In genomic region chr12:1006255-1006654, GRCh38 we compare ENCODE assay signal across 17 cellular contexts. TPM values are rescaled to one million over a fixed set of nuclear protein-coding genes. Genes with fewer than 3 reads are reported as not detected.
DNase-seq lines count a peak whose midpoint lies in the region; ATAC-seq and TF ChIP-seq lines count a peak whose summit lies in the region.
"Had no signal": no experiment of that assay in that cellular context is flagged by ENCODE, and none has a peak within 500 bp of the region (broad histone marks: within the 10 kb centered on the region; RNA-seq: fewer than 3 reads in every experiment).

No MANE protein-coding gene starts in this region.

- DNase-seq in NCI-H69 (lab: John Stamatoyannopoulos, UW) (peak; percentile 8), mammary epithelial cell (peak; percentile 35), NCI-H2081 (lab: John Stamatoyannopoulos, UW) (no peak), PC-3 (no peak), ecto neural progenitor cell (ENCODE audit: low spot score) (no peak), NCI-H1436 treated with DMSO at 0.1 percent for 48 hours (lab: John Stamatoyannopoulos, UW) (no peak)
- DNase-seq: C1 segment of cervical spinal cord; Calu3; CD4-positive, alpha-beta T cell; DMS 273 treated with DMSO at 0.1 percent for 48 hours; DMS79; GOT3; H9; HFFc6 had no signal

- no peak for TF ChIP-seq CTCF in HEK293 (tag by site-specific recombination; IDR thresholded peaks at IDR 0.05)
- TF ChIP-seq CTCF in mammary epithelial cell (conservative IDR thresholded peaks at IDR 0.05 in 1 of 2, IDR thresholded peaks at IDR 0.05 in 1 of 2; ENCODE audit: extremely low read depth in 1 of 2, insufficient read depth in 1 of 2, low read depth in 1 of 2, low read length in 2 of 2), result no peak
- TF ChIP-seq CTCF in PC-3 (conservative IDR thresholded peaks at IDR 0.05; ENCODE audit: low read depth, low read length), result no peak

- H3K27me3 ChIP-seq in mammary epithelial cell (ENCODE audit: insufficient read depth, low read length), result no peaks in the 10 kb centered on the region
- H3K27me3 ChIP-seq in PC-3 (ENCODE audit: low read length), result no peaks in the 10 kb centered on the region

- in situ Hi-C loops in mammary epithelial cell (cut with MboI; ENCODE audit: low sequenced_read_pairs in 2 of 2), result no loop called here

- 37% methylated on average over 5 of the region's 6 CpGs for WGBS in mammary epithelial cell (ENCODE audit: low coverage, missing lambda C conversion rate)

- dilution Hi-C loops in mammary epithelial cell (cut with HindIII; ENCODE audit: low sequenced_read_pairs), result loop anchor here (5.0 kb wide), 1 partner anchor 79 kb away; no protein-coding TSS in a partner anchor

- H3K9ac ChIP-seq in mammary epithelial cell (ENCODE audit: insufficient read depth, low read length), result no peak overlapping the region
- no peak overlapping the region for H3K9ac ChIP-seq in PC-3 (ENCODE audit: low read length)

- ATAC-seq in esophagus mucosa (peak; percentile 53), PC-3 (no peak)
- ATAC-seq: HepG2 had no signal

- BruUV-seq in mammary epithelial cell (replicated peaks; lab: Mats Ljungman, UMichigan) (no TSS peak), PC-3 (replicated peaks; lab: Mats Ljungman, UMichigan) (no TSS peak)

- H3K4me2 ChIP-seq in mammary epithelial cell (ENCODE audit: insufficient read depth, low read depth, low read length) (peak overlapping the region; percentile 5), PC-3 (ENCODE audit: low read length) (no peak overlapping the region)

- intact Hi-C loops in mammary epithelial cell (cut with micrococcal nuclease) (no loop called here), PC-3 (cut with micrococcal nuclease) (no loop called here)

- no peaks in the 10 kb centered on the region for H3F3A ChIP-seq in PC-3 (ENCODE audit: low read length, unreplicated experiment)

- no peak overlapping the region for H3K27ac ChIP-seq in HEK293 (ENCODE audit: extremely low read depth, low read depth, low read length)
- no peak overlapping the region for H3K27ac ChIP-seq in mammary epithelial cell (ENCODE audit: insufficient read depth, low read depth, low read length)
- no peak overlapping the region for H3K27ac ChIP-seq in PC-3 (ENCODE audit: low read length)

- H2AFZ ChIP-seq in mammary epithelial cell (ENCODE audit: low read depth, low read length) (no peak overlapping the region), PC-3 (ENCODE audit: low read length) (no peak overlapping the region)

- H3K4me1 ChIP-seq in HEK293 (ENCODE audit: control insufficient read depth, insufficient read depth, low read length), result peaks cover 2% of the 10 kb centered on the region; the same call in 1 of the 2 replicates
- H3K4me1 ChIP-seq in mammary epithelial cell (ENCODE audit: insufficient read depth, low read length), result peaks cover 7% of the 10 kb centered on the region
- H3K4me1 ChIP-seq in PC-3 (ENCODE audit: insufficient read depth, low read length), result no peaks in the 10 kb centered on the region

- H4K20me1 ChIP-seq in mammary epithelial cell (ENCODE audit: insufficient read depth, low read length), result no peaks in the 10 kb centered on the region
- H4K20me1 ChIP-seq in PC-3 (ENCODE audit: low read length), result no peaks in the 10 kb centered on the region

- H3K4me3 ChIP-seq in HEK293 (ENCODE audit: low read depth, low read length) (no peak overlapping the region), mammary epithelial cell (replicated peaks in 1 of 3; ENCODE audit: insufficient read depth in 1 of 3, low read depth in 2 of 3, low read length in 3 of 3) (no peak overlapping the region), PC-3 (ENCODE audit: low read length) (no peak overlapping the region)

- POLR2A ChIA-PET in HEK293 (lab: Yijun Ruan, JAX), result no interaction called here
- POLR2A ChIA-PET in PC-3 (lab: Charles Lee; ENCODE audit: unreplicated experiment), result no interaction called here

- H3K79me2 ChIP-seq in mammary epithelial cell (ENCODE audit: insufficient read depth, low read length) (peaks cover 83% of the 10 kb centered on the region), PC-3 (ENCODE audit: low read length) (peaks cover 3% of the 10 kb centered on the region; the same call in 1 of the 2 replicates)

- H3K36me3 ChIP-seq in HEK293 (ENCODE audit: control insufficient read depth in 2 of 2, insufficient read depth in 1 of 2, low read length in 2 of 2) (peaks cover 2 to 5% of the 10 kb centered on the region in 2 experiments; a peak in 2 of 3 replicates), mammary epithelial cell (ENCODE audit: insufficient read depth, low read length) (peaks cover 3% of the 10 kb centered on the region), PC-3 (ENCODE audit: low read depth, low read length) (no peaks in the 10 kb centered on the region)

- H3K9me3 ChIP-seq in HEK293 (ENCODE audit: control insufficient read depth, insufficient read depth, low read depth, low read length), result no peaks in the 10 kb centered on the region
- H3K9me3 ChIP-seq in mammary epithelial cell (replicated peaks; ENCODE audit: insufficient read depth, low read length), result no peaks in the 10 kb centered on the region
- no peaks in the 10 kb centered on the region for H3K9me3 ChIP-seq in PC-3 (ENCODE audit: low read length)

- no peaks in the 10 kb centered on the region for H3K9me2 ChIP-seq in PC-3 (replicated peaks; ENCODE audit: low read length)

- CTCF ChIA-PET in HEK293 (lab: Yijun Ruan, JAX) (no interaction called here), mammary epithelial cell (lab: Charles Lee; ENCODE audit: low non-redundant PET) (no interaction called here), PC-3 (lab: Charles Lee) (no interaction called here)

TF ChIP-seq in HEK293, 187 proteins besides CTCF, POLR2A, EP300 and RAD21 (continues in another document):
- TF ChIP-seq ZNF324 (tag by site-specific recombination; IDR thresholded peaks at IDR 0.05) (no peak), ZBTB49 (tag by site-specific recombination; IDR thresholded peaks at IDR 0.05; ENCODE audit: low read depth) (peak; percentile 98), ZBTB10 (tag by site-specific recombination; IDR thresholded peaks at IDR 0.05) (no peak), ZNF626 (tag by site-specific recombination; IDR thresholded peaks at IDR 0.05) (no peak), KLF17 (tag by site-specific recombination; IDR thresholded peaks at IDR 0.05) (no peak), ZNF24 (tag by site-specific recombination; IDR thresholded peaks at IDR 0.05) (no peak)

RNA-seq across cellular contexts. Expression of gene ERC1, which starts 15.2 kb away (rescaled TPM):
- total RNA-seq in mammary epithelial cell (10 to 100 TPM; 41.0 to 88.7 TPM), esophagus mucosa (54.2 TPM), PC-3 (2014; rRNA removed) (12.3 and 16.0 TPM in 2 replicates)
- 16.7 TPM for polyA plus RNA-seq in mammary epithelial cell
- polyA minus RNA-seq in mammary epithelial cell, result 72.5 TPM

RNA-seq across cellular contexts. Expression of gene RAD52, which starts 56.8 kb away (rescaled TPM):
- total RNA-seq in mammary epithelial cell, result 10 to 100 TPM; 11.7 to 16.5 TPM
- polyA plus RNA-seq in mammary epithelial cell, result 7.6 TPM
- 4.8 TPM for polyA minus RNA-seq in mammary epithelial cell
- 4.7 TPM for total RNA-seq in esophagus mucosa
- total RNA-seq in PC-3 (2014; rRNA removed), result 17.4 and 19.3 TPM in 2 replicates

Comparison
In these comparisons a context has a peak if more than half of its experiments do, and no peak if none do; other contexts are left out.
1. DNase-seq: peak in NCI-H69 (single experiment) and mammary epithelial cell (single experiment); none in NCI-H2081 (0 of 2), PC-3 (single experiment), ecto neural progenitor cell (single experiment) and NCI-H1436 treated with DMSO at 0.1 percent for 48 hours (single experiment).